In genomic region chr3:186311431-186311830, GRCh38 we compare ENCODE assay signal across 29 cellular contexts. TPM values are rescaled to one million over a fixed set of nuclear protein-coding genes. Genes with fewer than 3 reads are reported as not detected.
"Had no signal": no experiment of that assay in that cellular context is flagged by ENCODE, and none has a peak within 500 bp of the region (broad histone marks: within the 10 kb centered on the region; RNA-seq: fewer than 3 reads in every experiment).

No MANE protein-coding gene starts in this region.

- H3K4me1 ChIP-seq: lower lobe of right lung, pancreas, psoas muscle, right atrium auricular region, stomach, suprapubic skin, tibial artery, upper lobe of right lung had no signal

- H3K27ac ChIP-seq: heart left ventricle, left ventricle myocardium inferior, lower lobe of right lung, pancreas, psoas muscle, right atrium auricular region, skin epidermis, stomach, suprapubic skin, thoracic aorta, tibial artery, upper lobe of right lung had no signal

- ATAC-seq: heart left ventricle; lower lobe of right lung; mucosa of descending colon; naive thymus-derived CD4-positive, alpha-beta T cell; natural killer cell treated with Interleukin-12 subunit alpha and Interleukin-12 subunit beta and Interleukin-15 and Interleukin-18, amount 100 ng/mL, for 72 hours; pancreas; psoas muscle; sciatic nerve; stimulated activated naive B cell treated with anti-CD40 and anti-IgM and Interleukin-4, amounts not matched to agents 10 μg/mL and 1 μg/mL and 100 μg/mL, for 72 hours; stimulated activated naive CD8-positive, alpha-beta T cell treated with anti-CD3 and anti-CD28 coated beads, Interleukin-15, Interleukin-2, amounts not matched to agents 100 U/mL and 50 U/mL, for 24 hours; upper lobe of right lung had no signal

- H3K27me3 ChIP-seq: heart left ventricle, pancreas, right atrium auricular region, stomach, tibial artery, upper lobe of right lung had no signal

- DNase-seq: glutamatergic neuron; heart left ventricle; immature natural killer cell; islet precursor cell; left ventricle myocardium inferior; lower lobe of right lung; mammary epithelial cell; mesendoderm; mucosa of descending colon; naive thymus-derived CD4-positive, alpha-beta T cell; pancreas; psoas muscle; stimulated activated CD4-positive, alpha-beta T cell treated with anti-CD3 and anti-CD28 coated beads, Interleukin-12 subunit alpha, Interleukin-12 subunit beta, amount 100 ng/mL, for 4 hours; stimulated activated CD4-positive, alpha-beta T cell treated with anti-CD3 and anti-CD28 coated beads, Interleukin-15, amount 100 ng/mL, for 24 hours; stimulated activated CD4-positive, alpha-beta T cell treated with anti-CD3 and anti-CD28 coated beads, Interleukin-2, amount 100 ng/mL, for 24 hours; stimulated activated CD4-positive, alpha-beta T cell treated with anti-CD3 and anti-CD28 coated beads, Interleukin-4, amount 100 ng/mL, for 1 hour; stimulated activated naive B cell treated with anti-CD40 and anti-IgM and Interleukin-4, amounts not matched to agents 10 μg/mL and 1 μg/mL and 100 μg/mL, for 72 hours; stimulated activated naive CD8-positive, alpha-beta T cell treated with anti-CD3 and anti-CD28 coated beads, Interleukin-15, Interleukin-2, amounts not matched to agents 100 U/mL and 50 U/mL, for 24 hours; stomach; tibial artery; trophoblast cell; upper lobe of right lung had no signal

- H3K9me3 ChIP-seq: heart left ventricle, left ventricle myocardium inferior, lower lobe of right lung, mucosa of descending colon, pancreas, psoas muscle, right atrium auricular region, stomach, suprapubic skin, thoracic aorta, tibial artery, upper lobe of right lung had no signal

- H3K4me3 ChIP-seq: heart left ventricle, left ventricle myocardium inferior, lower lobe of right lung, mucosa of descending colon, pancreas, psoas muscle, right atrium auricular region, skin epidermis, stomach, suprapubic skin, thoracic aorta, tibial artery, upper lobe of right lung had no signal

RNA-seq across cellular contexts. Expression of gene DGKG, which starts 50.6 kb away (rescaled TPM):
- total RNA-seq: neural crest cell had no signal
- polyA plus RNA-seq: naive thymus-derived CD4-positive, alpha-beta T cell had no signal
